18 cellular contexts compared by ENCODE assay signal in the genomic region with DNA sequence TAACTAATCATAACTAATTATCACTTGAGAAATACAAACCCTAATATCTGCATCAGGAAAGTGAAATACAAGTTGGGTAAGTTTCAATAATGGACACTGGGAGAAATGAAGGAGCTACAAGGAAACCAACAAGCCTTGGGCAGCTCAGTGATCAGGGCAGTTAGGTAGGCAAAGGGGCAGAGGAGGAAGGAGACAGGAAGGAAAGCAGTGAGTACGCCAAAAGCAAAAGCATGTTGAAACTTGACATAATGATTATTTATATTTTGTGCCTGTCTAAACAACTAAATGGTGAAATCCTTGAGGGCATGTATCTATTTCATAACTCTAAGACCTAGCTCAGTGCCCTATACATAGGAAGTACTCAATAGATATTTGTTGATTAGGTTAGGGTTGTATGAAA. TPM values are rescaled to one million over a fixed set of nuclear protein-coding genes. Genes with fewer than 3 reads are reported as not detected.
DNase-seq lines count a peak whose midpoint lies in the region; ATAC-seq and TF ChIP-seq lines count a peak whose summit lies in the region.
"Had no signal": no experiment of that assay in that cellular context is flagged by ENCODE, and none has a peak within 500 bp of the region (broad histone marks: within the 10 kb centered on the region; RNA-seq: fewer than 3 reads in every experiment).

No MANE protein-coding gene starts in this region.

- no TSS peak for BruUV-seq in MCF 10A (replicated peaks; lab: Mats Ljungman, UMichigan)

- no peak overlapping the region for H3K4me3 ChIP-seq in breast epithelium
- H3K4me3 ChIP-seq: A549, K562, Peyer's patch, SJCRH30 had no signal

- no peaks in the 10 kb centered on the region for H3K9me3 ChIP-seq in breast epithelium
- H3K9me3 ChIP-seq: A549, Peyer's patch, SJCRH30 had no signal

- no peaks in the 10 kb centered on the region for H3K27me3 ChIP-seq in breast epithelium
- H3K27me3 ChIP-seq: Peyer's patch, SJCRH30 had no signal

- DNase-seq in MCF 10A (ENCODE audit: unreplicated experiment) (peak; percentile 78), breast epithelium (ENCODE audit: low spot score in 2 of 2) (no peak), RWPE1 (ENCODE audit: low spot score) (peak; percentile 45), omental fat pad (ENCODE audit: low spot score) (no peak), NCI-H774 (lab: John Stamatoyannopoulos, UW) (no peak)
- DNase-seq in activated CD4-positive, alpha-beta T cell treated with anti-CD3 and anti-CD28 coated beads for 1 hour: no peak
- DNase-seq: COR-L47; H9; NCI-H1930; NCI-H524; NK-92 treated with Interleukin-12 subunit alpha and Interleukin-12 subunit beta, amount 100 ng/mL, for 24 hours; Peyer's patch had no signal

- CTCF ChIA-PET in MCF 10A (lab: Yijun Ruan, JAX): interaction anchor here (0.6 to 1.6 kb wide), 4 partner anchors 24 to 340 kb away, joined by 3 to 10 read pairs (median 7); a partner anchor contains a TSS
- CTCF ChIA-PET in RWPE1 (lab: Yijun Ruan, JAX): interaction anchor here (0.6 to 0.8 kb wide), 2 partner anchors 20 to 39 kb away, joined by 3 read pairs; no protein-coding TSS in a partner anchor

- intact Hi-C loops in MCF 10A (cut with micrococcal nuclease): no loop called here
- intact Hi-C loops in breast epithelium (cut with DNase I; ENCODE audit: low total_unique reads): no loop called here

- H3K27ac Mint-ChIP-seq in MCF 10A (ENCODE audit: low read depth, unreplicated experiment): peak overlapping the region; percentile 6
- H3K27ac Mint-ChIP-seq: H9 had no signal

- no peak overlapping the region for H3K4me3 Mint-ChIP-seq in MCF 10A (ENCODE audit: unreplicated experiment)
- H3K4me3 Mint-ChIP-seq: H9 had no signal

- H3K9me3 Mint-ChIP-seq in MCF 10A (ENCODE audit: unreplicated experiment): no peaks in the 10 kb centered on the region
- H3K9me3 Mint-ChIP-seq: CD14-positive monocyte, H9 had no signal

- H3K4me1 ChIP-seq in breast epithelium: peaks cover 0 to 6% of the 10 kb centered on the region in 2 donors
- H3K4me1 ChIP-seq: SJCRH30 had no signal

- no peak for TF ChIP-seq POLR2A in breast epithelium (IDR thresholded peaks at IDR 0.05)

- peaks cover 24% of the 10 kb centered on the region for H3K4me1 Mint-ChIP-seq in MCF 10A (ENCODE audit: insufficient read depth, unreplicated experiment)

- no peaks in the 10 kb centered on the region for H3K36me3 ChIP-seq in breast epithelium
- H3K36me3 ChIP-seq: Peyer's patch, SJCRH30 had no signal

- H3K27me3 Mint-ChIP-seq in MCF 10A (ENCODE audit: insufficient read depth, unreplicated experiment): no peaks in the 10 kb centered on the region

- no peak for TF ChIP-seq CTCF in MCF 10A (IDR thresholded peaks at IDR 0.05; ENCODE audit: unreplicated experiment)
- no peak for TF ChIP-seq CTCF in breast epithelium (IDR thresholded peaks at IDR 0.05)
- no peak for TF ChIP-seq CTCF in RWPE1 (conservative IDR thresholded peaks at IDR 0.05; ENCODE audit: low read depth)
- TF ChIP-seq CTCF in omental fat pad (IDR thresholded peaks at IDR 0.05): no peak

- POLR2A ChIA-PET in MCF 10A (lab: Yijun Ruan, JAX) (interaction anchor here (0.7 to 2.6 kb wide), 21 partner anchors 9 to 687 kb away, joined by 3 to 36 read pairs (median 4); a partner anchor contains a TSS), RWPE1 (lab: Yijun Ruan, JAX; ENCODE audit: low non-redundant PET) (no interaction called here)

- H3K27ac ChIP-seq in breast epithelium (no peak overlapping the region), RWPE1 (no peak overlapping the region)
- H3K27ac ChIP-seq: A549, Peyer's patch, SJCRH30 had no signal

- no peaks in the 10 kb centered on the region for H3K36me3 Mint-ChIP-seq in MCF 10A (ENCODE audit: insufficient read depth, unreplicated experiment)
- H3K36me3 Mint-ChIP-seq: CD14-positive monocyte had no signal

- ATAC-seq in esophagus mucosa (peak; percentile 35), omental fat pad (ENCODE audit: low FRiP score) (no peak), GM21723 (IDR thresholded peaks at IDR 0.05; ENCODE audit: unreplicated experiment) (no peak)
- ATAC-seq: A549, K562 had no signal

RNA-seq across cellular contexts. Expression of a gene that starts 23.4 kb away (rescaled TPM):
- total RNA-seq in MCF 10A (2022) (0.15 TPM in 1 of 2 replicates, not detected in the other), breast epithelium (under 1 TPM in 1 of 3 donors, not detected in 2; 0.15 TPM), esophagus mucosa (not detected), omental fat pad (not detected)
- total RNA-seq: H9, Peyer's patch, SJCRH30 had no signal

RNA-seq across cellular contexts. Expression of a gene that starts 23.5 kb away (rescaled TPM):
- total RNA-seq in MCF 10A (2022) (46.6 and 52.0 TPM in 2 replicates), breast epithelium (10 to 100 TPM; 59.4 to 64.5 (median 61.6) TPM), esophagus mucosa (23.1 TPM), omental fat pad (100 to 1,000 TPM in 1 of 4 donors, 10 to 100 TPM in 3; 80.9 to 117 (median 89.4) TPM)

RNA-seq across cellular contexts. Expression of a gene that starts 31.8 kb away (rescaled TPM):
- total RNA-seq in MCF 10A (2022): 0.20 and 0.47 TPM in 2 replicates
- total RNA-seq in breast epithelium: under 1 TPM; 0.44 to 0.98 (median 0.80) TPM
- 2.1 TPM for total RNA-seq in esophagus mucosa
- 1 to 10 TPM in 3 of 4 donors, under 1 TPM in 1; 0.56 to 5.9 (median 2.8) TPM for total RNA-seq in omental fat pad
- total RNA-seq: SJCRH30 had no signal

Comparison
In these comparisons a context has a peak if more than half of its experiments do, and no peak if none do; other contexts are left out.
1. DNase-seq: peak in MCF 10A (single experiment) and RWPE1 (single experiment); none in breast epithelium (0 of 2), activated CD4-positive, alpha-beta T cell treated with anti-CD3 and anti-CD28 coated beads for 1 hour (single experiment), omental fat pad (single experiment) and NCI-H774 (single experiment).